ENCODE assay signal across 26 cellular contexts in genomic region chr6:141641951-141642350, GRCh38.
"Had no signal": no experiment of that assay in that cellular context is flagged by ENCODE, and none has a peak within 500 bp of the region (broad histone marks: within the 10 kb centered on the region; RNA-seq: fewer than 3 reads in every experiment).

No MANE protein-coding gene starts in this region.

- H3K4me1 ChIP-seq: neural progenitor cell, parathyroid adenoma, psoas muscle, right lobe of liver, sigmoid colon, stomach, thyroid gland, tibial nerve, upper lobe of left lung, vagina had no signal

- H3K79me2 ChIP-seq: parathyroid adenoma had no signal

- ATAC-seq: natural killer cell treated with Interleukin-12 subunit alpha and Interleukin-12 subunit beta and Interleukin-15 and Interleukin-18, amount 100 ng/mL, for 72 hours; psoas muscle; right cardiac atrium; right lobe of liver; stimulated activated effector memory CD8-positive, alpha-beta T cell treated with anti-CD3 and anti-CD28 coated beads, Interleukin-12 subunit alpha, Interleukin-12 subunit beta, amount 100 ng/mL, for 72 hours; stimulated activated naive B cell treated with anti-CD40 and anti-IgM and Interleukin-4, amounts not matched to agents 10 μg/mL and 1 μg/mL and 100 μg/mL, for 72 hours had no signal

- H3K4me3 ChIP-seq: neural progenitor cell, ovary, psoas muscle, right lobe of liver, sigmoid colon, stomach, thoracic aorta, thyroid gland, tibial nerve, upper lobe of left lung, vagina had no signal

- H3K27me3 ChIP-seq: neural progenitor cell, ovary, right lobe of liver, sigmoid colon, stomach, thyroid gland, tibial nerve, upper lobe of left lung, vagina had no signal

- H3K27ac ChIP-seq: neural progenitor cell, ovary, parathyroid adenoma, psoas muscle, right lobe of liver, sigmoid colon, stomach, thoracic aorta, thyroid gland, tibial nerve, upper lobe of left lung, vagina had no signal

- H3K9ac ChIP-seq: neural progenitor cell, parathyroid adenoma had no signal

- H3K4me2 ChIP-seq: neural progenitor cell had no signal

- H3K9me3 ChIP-seq: ovary, psoas muscle, right lobe of liver, sigmoid colon, stomach, thoracic aorta, thyroid gland, tibial nerve, upper lobe of left lung, vagina had no signal

- H3K36me3 ChIP-seq: neural progenitor cell, ovary, right lobe of liver, sigmoid colon, stomach, thoracic aorta, thyroid gland, tibial nerve, upper lobe of left lung, vagina had no signal

- H2AFZ ChIP-seq: neural progenitor cell, parathyroid adenoma had no signal

- DNase-seq: nephron progenitor cell; occipital lobe; ovary; posterior cingulate gyrus; psoas muscle; right cardiac atrium; right lobe of liver; sigmoid colon; small intestine; stimulated activated CD4-positive, alpha-beta T cell treated with anti-CD3 and anti-CD28 coated beads, Interleukin-15, amount 100 ng/mL, for 24 hours; stimulated activated CD4-positive, alpha-beta T cell treated with anti-CD3 and anti-CD28 coated beads, Interleukin-2, amount 100 ng/mL, for 24 hours; stimulated activated CD4-positive, alpha-beta T cell treated with anti-CD3 and anti-CD28 coated beads, Interleukin-2, amount 100 ng/mL, for 48 hours; stimulated activated CD4-positive, alpha-beta T cell treated with anti-CD3 and anti-CD28 coated beads, Interleukin-4, amount 100 ng/mL, for 24 hours; stimulated activated naive B cell treated with anti-CD40 and anti-IgM and Interleukin-4, amounts not matched to agents 10 μg/mL and 1 μg/mL and 100 μg/mL, for 72 hours; stimulated activated naive CD4-positive, alpha-beta T cell treated with Interleukin-2 at 50 U/mL for 16 hours; stomach; thyroid gland; trophoblast cell; upper lobe of left lung had no signal
